ENCODE assay signal across 20 cellular contexts in genomic region chr16:2230376-2230775, GRCh38.
"Had no signal": no experiment of that assay in that cellular context is flagged by ENCODE, and none has a peak within 500 bp of the region (broad histone marks: within the 10 kb centered on the region; RNA-seq: fewer than 3 reads in every experiment).

No MANE protein-coding gene starts in this region.

- H3K4me3 Mint-ChIP-seq: activated B cell treated with CpG ODN at 0.5 μM for 24 hours; activated CD4-positive, alpha-beta memory T cell treated with anti-CD3 and anti-CD28 coated beads, Interleukin-2, amount 10 ng/mL, durations not matched to agents 7 days and 5 days; activated CD8-positive, alpha-beta memory T cell treated with anti-CD3 and anti-CD28 coated beads, Interleukin-2, amount 10 ng/mL, durations not matched to agents 7 days and 5 days; activated naive CD8-positive, alpha-beta T cell treated with anti-CD3 and anti-CD28 coated beads for 36 hours; naive thymus-derived CD4-positive, alpha-beta T cell; neural progenitor cell; stimulated activated memory B cell treated with anti-CD40 and anti-IgM and Interleukin-4, amounts not matched to agents 10 μg/mL and 1 μg/mL and 100 μg/mL, for 72 hours had no signal

- H3K27me3 Mint-ChIP-seq: activated CD4-positive, alpha-beta memory T cell treated with anti-CD3 and anti-CD28 coated beads, Interleukin-2, amount 10 ng/mL, durations not matched to agents 7 days and 5 days; activated CD8-positive, alpha-beta memory T cell treated with anti-CD3 and anti-CD28 coated beads, Interleukin-2, amount 10 ng/mL, durations not matched to agents 7 days and 5 days; activated naive CD8-positive, alpha-beta T cell treated with anti-CD3 and anti-CD28 coated beads for 36 hours; naive thymus-derived CD4-positive, alpha-beta T cell; stimulated activated memory B cell treated with anti-CD40 and anti-IgM and Interleukin-4, amounts not matched to agents 10 μg/mL and 1 μg/mL and 100 μg/mL, for 72 hours had no signal

- H3K27ac ChIP-seq: esophagus squamous epithelium, neural progenitor cell, ovary, psoas muscle, thoracic aorta had no signal

- H3K27ac Mint-ChIP-seq: activated B cell treated with CpG ODN at 0.5 μM for 24 hours; activated CD4-positive, alpha-beta memory T cell treated with anti-CD3 and anti-CD28 coated beads, Interleukin-2, amount 10 ng/mL, durations not matched to agents 7 days and 5 days; activated CD8-positive, alpha-beta memory T cell treated with anti-CD3 and anti-CD28 coated beads, Interleukin-2, amount 10 ng/mL, durations not matched to agents 7 days and 5 days; activated naive CD8-positive, alpha-beta T cell treated with anti-CD3 and anti-CD28 coated beads for 36 hours; neural progenitor cell; stimulated activated memory B cell treated with anti-CD40 and anti-IgM and Interleukin-4, amounts not matched to agents 10 μg/mL and 1 μg/mL and 100 μg/mL, for 72 hours had no signal

- DNase-seq: activated B cell treated with CpG ODN at 0.5 μM for 24 hours; activated CD4-positive, alpha-beta memory T cell treated with anti-CD3 and anti-CD28 coated beads, Interleukin-2, amount 10 ng/mL, durations not matched to agents 7 days and 5 days; activated CD4-positive, alpha-beta T cell treated with anti-CD3 and anti-CD28 coated beads for 48 hours; activated CD8-positive, alpha-beta memory T cell treated with anti-CD3 and anti-CD28 coated beads, Interleukin-2, amount 10 ng/mL, durations not matched to agents 7 days and 5 days; activated naive CD4-positive, alpha-beta T cell; activated naive CD8-positive, alpha-beta T cell treated with anti-CD3 and anti-CD28 coated beads for 36 hours; amniotic stem cell; dermis blood vessel endothelial cell; effector memory CD4-positive, alpha-beta T cell; esophagus squamous epithelium; mesenchymal stem cell; mucosa of descending colon; naive thymus-derived CD4-positive, alpha-beta T cell; ovary; psoas muscle; right cardiac atrium; stimulated activated CD4-positive, alpha-beta T cell treated with anti-CD3 and anti-CD28 coated beads, Interleukin-4, amount 100 ng/mL, for 24 hours had no signal

- H3K9me3 Mint-ChIP-seq: activated B cell treated with CpG ODN at 0.5 μM for 24 hours; activated CD4-positive, alpha-beta memory T cell treated with anti-CD3 and anti-CD28 coated beads, Interleukin-2, amount 10 ng/mL, durations not matched to agents 7 days and 5 days; activated naive CD8-positive, alpha-beta T cell treated with anti-CD3 and anti-CD28 coated beads for 36 hours; naive thymus-derived CD4-positive, alpha-beta T cell; neural progenitor cell; stimulated activated memory B cell treated with anti-CD40 and anti-IgM and Interleukin-4, amounts not matched to agents 10 μg/mL and 1 μg/mL and 100 μg/mL, for 72 hours had no signal

- ATAC-seq: activated CD8-positive, alpha-beta memory T cell treated with anti-CD3 and anti-CD28 coated beads, Interleukin-2, amount 10 ng/mL, durations not matched to agents 7 days and 5 days; mucosa of descending colon; naive thymus-derived CD4-positive, alpha-beta T cell; psoas muscle; right cardiac atrium; stimulated activated memory B cell treated with anti-CD40 and anti-IgM and Interleukin-4, amounts not matched to agents 10 μg/mL and 1 μg/mL and 100 μg/mL, for 72 hours had no signal

- H3K4me1 Mint-ChIP-seq: stimulated activated memory B cell treated with anti-CD40 and anti-IgM and Interleukin-4, amounts not matched to agents 10 μg/mL and 1 μg/mL and 100 μg/mL, for 72 hours had no signal
